ENCODE assay signal across 25 cellular contexts in genomic region chr9:132237481-132237880, GRCh38.
DNase-seq lines count a peak whose midpoint lies in the region; ATAC-seq and TF ChIP-seq lines count a peak whose summit lies in the region.
"Had no signal": no experiment of that assay in that cellular context is flagged by ENCODE, and none has a peak within 500 bp of the region (broad histone marks: within the 10 kb centered on the region; RNA-seq: fewer than 3 reads in every experiment).

No MANE protein-coding gene starts in this region.

- peaks cover 6% of the 10 kb centered on the region for H3F3A ChIP-seq in SK-N-SH (replicated peaks; ENCODE audit: insufficient read depth)

- WGBS in SK-N-SH (ENCODE audit: low lambda C conversion rate): 70% methylated on average over 2 of the region's 9 CpGs
- 40 to 62% (median 60%) methylated on average over 9 of the region's 9 CpGs for WGBS in ovary, 3 donors

- H3K36me3 ChIP-seq in SK-N-SH (replicated peaks in 1 of 2; ENCODE audit: control insufficient read depth in 1 of 2, insufficient read depth in 2 of 2, low read length in 1 of 2) (no peaks in the 10 kb centered on the region), H7 (replicated peaks; ENCODE audit: control insufficient read depth, insufficient read depth, low read length) (no peaks in the 10 kb centered on the region), osteoblast (ENCODE audit: insufficient read depth, low read length) (no peaks in the 10 kb centered on the region), ovary (no peaks in the 10 kb centered on the region)
- H3K36me3 ChIP-seq: breast epithelium, neural progenitor cell had no signal

- H2AFZ ChIP-seq in SK-N-SH (ENCODE audit: low read depth) (no peak overlapping the region), osteoblast (ENCODE audit: low read length) (no peak overlapping the region)
- H2AFZ ChIP-seq: neural progenitor cell had no signal

- no peak for TF ChIP-seq RAD21 in SK-N-SH (IDR thresholded peaks at IDR 0.05; ENCODE audit: low read length)

- H3K27ac ChIP-seq in SK-N-SH (ENCODE audit: low read depth in 2 of 2, low read length in 1 of 2) (no peak overlapping the region), osteoblast (ENCODE audit: low read depth, low read length) (no peak overlapping the region), ovary (no peak overlapping the region)
- H3K27ac ChIP-seq: breast epithelium, epithelial cell of prostate, neural progenitor cell, testis had no signal

- no peak for TF ChIP-seq EP300 in SK-N-SH (IDR thresholded peaks at IDR 0.05; ENCODE audit: borderline replicate concordance in 1 of 2, low read depth in 1 of 2, low read length in 1 of 2)
- TF ChIP-seq EP300 in ovary (IDR thresholded peaks at IDR 0.05): no peak

- H3K4me2 ChIP-seq in SK-N-SH (no peak overlapping the region), osteoblast (ENCODE audit: insufficient read depth, low read length) (no peak overlapping the region)
- H3K4me2 ChIP-seq: neural progenitor cell had no signal

- H3K9ac ChIP-seq in SK-N-SH: no peak overlapping the region
- H3K9ac ChIP-seq: neural progenitor cell had no signal

- no peak overlapping the region for H3K4me3 ChIP-seq in SK-N-SH (ENCODE audit: low read depth in 2 of 2, low read length in 1 of 2)
- no peak overlapping the region for H3K4me3 ChIP-seq in H7 (ENCODE audit: insufficient read depth, low read depth, low read length)
- H3K4me3 ChIP-seq in osteoblast (ENCODE audit: insufficient read depth, low read length): no peak overlapping the region
- H3K4me3 ChIP-seq in ovary: no peak overlapping the region
- H3K4me3 ChIP-seq: breast epithelium, neural progenitor cell, testis had no signal

- no peaks in the 10 kb centered on the region for H3K27me3 ChIP-seq in SK-N-SH (ENCODE audit: insufficient read depth)
- H3K27me3 ChIP-seq in H7 (ENCODE audit: control insufficient read depth, insufficient read depth, low read length): peaks cover 20% of the 10 kb centered on the region
- peaks cover 47% of the 10 kb centered on the region for H3K27me3 ChIP-seq in osteoblast (ENCODE audit: insufficient read depth, low read length)
- H3K27me3 ChIP-seq in ovary: no peaks in the 10 kb centered on the region
- H3K27me3 ChIP-seq: testis had no signal

- DNase-seq in SK-N-SH: no peak
- DNase-seq in H7: peak; percentile 33
- peak; percentile 57 for DNase-seq in SW480 (ENCODE audit: low spot score)
- DNase-seq in osteoblast (ENCODE audit: insufficient read length, low spot score, missing footprints): peak; percentile 87
- no peak for DNase-seq in OCI-M1 (lab: John Stamatoyannopoulos, UW)
- DNase-seq in ovary: no peak
- DNase-seq in 8988T: no peak
- DNase-seq: activated CD4-positive, alpha-beta T cell treated with anti-CD3 and anti-CD28 coated beads, Interleukin-2, amount 50 U/mL, for 48 hours; activated naive CD4-positive, alpha-beta T cell treated with anti-CD3 and anti-CD28 coated beads for 36 hours; COR-L47; DND-41; effector CD8-positive, alpha-beta T cell; HCEC 1CT; KBM-7; NCI-H1436; NCI-H2107; NCI-H82; SHP77 treated with DMSO at 0.1 percent for 48 hours; stimulated activated naive CD8-positive, alpha-beta T cell treated with anti-CD3 and anti-CD28 coated beads, Interleukin-15, Interleukin-2, amounts not matched to agents 100 U/mL and 50 U/mL, for 24 hours; testis had no signal

- CTCF ChIA-PET in SK-N-SH (lab: Yijun Ruan, JAX): interaction anchor here (0.5 to 12.6 kb wide), 22 partner anchors 9 to 1075 kb away, joined by 3 to 218 read pairs (median 13); partner anchors contain the start of gene NTNG2

- H3K9me2 ChIP-seq in SK-N-SH: no peaks in the 10 kb centered on the region

- H3K79me2 ChIP-seq in SK-N-SH (ENCODE audit: insufficient read depth): no peaks in the 10 kb centered on the region
- no peaks in the 10 kb centered on the region for H3K79me2 ChIP-seq in osteoblast (ENCODE audit: insufficient read depth, low read length)

- POLR2A ChIA-PET in SK-N-SH (lab: Yijun Ruan, JAX): no interaction called here

- 0 out of 2 replicates have a peak, but pooled peaks cover 14% of the 10 kb centered on the region for H4K20me1 ChIP-seq in SK-N-SH (ENCODE audit: insufficient read depth)
- H4K20me1 ChIP-seq in osteoblast (ENCODE audit: insufficient read depth, low read length): peaks cover 4% of the 10 kb centered on the region

- H3K4me1 ChIP-seq in SK-N-SH (ENCODE audit: control insufficient read depth in 1 of 2, insufficient read depth in 2 of 2, low read depth in 1 of 2, low read length in 1 of 2) (peaks cover 0 to 42% of the 10 kb centered on the region in 2 experiments; a peak in 2 of 4 replicates), osteoblast (ENCODE audit: insufficient read depth, low read length) (peaks cover 5% of the 10 kb centered on the region), ovary (ENCODE audit: insufficient read depth) (peaks cover 2% of the 10 kb centered on the region)
- H3K4me1 ChIP-seq: breast epithelium had no signal

- no peaks in the 10 kb centered on the region for H3K9me3 ChIP-seq in SK-N-SH
- H3K9me3 ChIP-seq in osteoblast (ENCODE audit: low read depth, low read length): no peaks in the 10 kb centered on the region
- H3K9me3 ChIP-seq in ovary: no peaks in the 10 kb centered on the region
- H3K9me3 ChIP-seq: breast epithelium, testis had no signal

- no peak for ATAC-seq in SK-N-SH treated with all-trans-retinoic acid at 6 μM for 48 hours
- ATAC-seq: activated CD4-positive, CD25-positive, alpha-beta regulatory T cell treated with anti-CD3 and anti-CD28 coated beads, Interleukin-2, amount 50 U/mL, for 24 hours; stimulated activated naive CD8-positive, alpha-beta T cell treated with anti-CD3 and anti-CD28 coated beads, Interleukin-15, Interleukin-2, amounts not matched to agents 100 U/mL and 50 U/mL, for 24 hours had no signal

- intact Hi-C loops in ovary (cut with DNase I): loop anchor here (5.0 to 10.0 kb wide), 5 partner anchors 73 to 643 kb away; partner anchors contain the start of gene NTNG2 (in 1 of the 4)

- TF ChIP-seq POLR2A in ovary (IDR thresholded peaks at IDR 0.05): no peak

- no peak for TF ChIP-seq CTCF in SK-N-SH (IDR thresholded peaks at IDR 0.05)
- TF ChIP-seq CTCF in osteoblast (IDR thresholded peaks at IDR 0.05; ENCODE audit: extremely low read depth, low read depth, low read length): no peak
- no peak for TF ChIP-seq CTCF in ovary (IDR thresholded peaks at IDR 0.05)

TF ChIP-seq in SK-N-SH, 30 proteins besides CTCF, POLR2A, EP300 and RAD21:
- peak; percentile 23; the same call in 1 of the 2 replicates for TF ChIP-seq FOSL2 (IDR thresholded peaks at IDR 0.05; ENCODE audit: borderline replicate concordance, low read depth)
- no peak for TF ChIP-seq JUND (IDR thresholded peaks at IDR 0.05)
- TF ChIP-seq RXRA (IDR thresholded peaks at IDR 0.05; ENCODE audit: borderline replicate concordance, low read depth): no peak
- TF ChIP-seq YY1 (IDR thresholded peaks at IDR 0.05; ENCODE audit: low read depth): no peak

TF ChIP-seq in SK-N-SH treated with all-trans-retinoic acid at 6 μM for 48 hours, 23 proteins besides CTCF, POLR2A, EP300 and RAD21 (continues in another document):
- TF ChIP-seq ZFP3 (CRISPR knock-in tag; IDR thresholded peaks at IDR 0.05) (no peak), CREB5 (CRISPR knock-in tag; IDR thresholded peaks at IDR 0.05; ENCODE audit: low read depth) (no peak), ESRRG (CRISPR knock-in tag; IDR thresholded peaks at IDR 0.05) (no peak), TSHZ2 (CRISPR knock-in tag; IDR thresholded peaks at IDR 0.05) (no peak)

Comparison
In these comparisons a context has a peak if more than half of its experiments do, and no peak if none do; other contexts are left out.
1. DNase-seq: peak in H7 (single experiment), SW480 (single experiment) and osteoblast (single experiment); none in SK-N-SH (single experiment), OCI-M1 (single experiment), ovary (0 of 5) and 8988T (single experiment).